ENCODE assay signal across 25 cellular contexts in genomic region chr1:153127296-153127695, GRCh38. TPM values are rescaled to one million over a fixed set of nuclear protein-coding genes. Genes with fewer than 3 reads are reported as not detected.
DNase-seq lines count a peak whose midpoint lies in the region; ATAC-seq, FAIRE-seq and TF ChIP-seq lines count a peak whose summit lies in the region.
"Had no signal": no experiment of that assay in that cellular context is flagged by ENCODE, and none has a peak within 500 bp of the region (broad histone marks: within the 10 kb centered on the region; RNA-seq: fewer than 3 reads in every experiment).

No MANE protein-coding gene starts in this region.

- H3K27me3 ChIP-seq in GM23338 (ENCODE audit: insufficient read depth) (no peaks in the 10 kb centered on the region), bronchial epithelial cell (ENCODE audit: control insufficient read depth, insufficient read depth, low read length) (no peaks in the 10 kb centered on the region), osteoblast (ENCODE audit: insufficient read depth, low read length) (no peaks in the 10 kb centered on the region)
- H3K27me3 ChIP-seq in naive thymus-derived CD4-positive, alpha-beta T cell (ENCODE audit: control insufficient read depth in 2 of 2, insufficient read depth in 2 of 2, low read length in 2 of 2): peaks cover 0 to 5% of the 10 kb centered on the region in 2 donors
- H3K27me3 ChIP-seq: BLaER1 treated with 17β-estradiol and CSF1 and Interleukin-3, amounts not matched to agents 10 nM and 100 nM had no signal

- H3F3A ChIP-seq in GM23338 (replicated peaks; ENCODE audit: low read depth): 0 out of 2 replicates have a peak, but pooled peaks cover 3% of the 10 kb centered on the region

- H3K4me3 Mint-ChIP-seq in GM23338: no peak overlapping the region
- H3K4me3 Mint-ChIP-seq in naive thymus-derived CD4-positive, alpha-beta T cell: no peak overlapping the region
- H3K4me3 Mint-ChIP-seq: CD4-positive, alpha-beta T cell; CD8-positive, alpha-beta memory T cell; H9 had no signal

- 0 out of 2 replicates have a peak, but pooled peaks cover 3% of the 10 kb centered on the region for H3K9me2 ChIP-seq in GM23338 (ENCODE audit: insufficient read depth)

- no peaks in the 10 kb centered on the region for H3K27me3 Mint-ChIP-seq in GM23338 (ENCODE audit: insufficient read depth, low read depth, poor library complexity)
- peaks cover 0 to 32% (median 26%) of the 10 kb centered on the region in 5 donors for H3K27me3 Mint-ChIP-seq in naive thymus-derived CD4-positive, alpha-beta T cell

- H3K4me2 ChIP-seq in GM23338 (no peak overlapping the region), osteoblast (ENCODE audit: insufficient read depth, low read length) (no peak overlapping the region)
- H3K4me2 ChIP-seq: A549 had no signal

- peaks cover 51% of the 10 kb centered on the region for H3K36me3 Mint-ChIP-seq in GM23338 (ENCODE audit: low read depth)
- peaks cover 0 to 14% (median 0%) of the 10 kb centered on the region in 5 donors for H3K36me3 Mint-ChIP-seq in naive thymus-derived CD4-positive, alpha-beta T cell
- H3K36me3 Mint-ChIP-seq: CD14-positive monocyte had no signal

- no peak for FAIRE-seq in bronchial epithelial cell (lab: Jason Lieb, UNC)
- FAIRE-seq: A549, D721Med, GM12878 had no signal

- TF ChIP-seq CTCF in GM23338 (conservative IDR thresholded peaks at IDR 0.05; ENCODE audit: low read depth in 2 of 2): no peak
- no peak for TF ChIP-seq CTCF in bronchial epithelial cell (IDR thresholded peaks at IDR 0.05; ENCODE audit: insufficient read depth, low read length, severe bottlenecking)
- no peak for TF ChIP-seq CTCF in osteoblast (IDR thresholded peaks at IDR 0.05; ENCODE audit: extremely low read depth, low read depth, low read length)

- H3K79me2 ChIP-seq in GM23338 (replicated peaks; ENCODE audit: insufficient read depth): no peaks in the 10 kb centered on the region
- H3K79me2 ChIP-seq in osteoblast (ENCODE audit: insufficient read depth, low read length): no peaks in the 10 kb centered on the region

- H3K36me3 ChIP-seq in GM23338 (ENCODE audit: insufficient read depth) (peaks cover 4% of the 10 kb centered on the region; the same call in 1 of the 2 replicates), bronchial epithelial cell (ENCODE audit: control insufficient read depth, insufficient read depth, low read length) (no peaks in the 10 kb centered on the region), osteoblast (ENCODE audit: insufficient read depth, low read length) (no peaks in the 10 kb centered on the region)
- H3K36me3 ChIP-seq in naive thymus-derived CD4-positive, alpha-beta T cell (ENCODE audit: control insufficient read depth in 2 of 3, insufficient read depth in 3 of 3, low read length in 3 of 3): no peaks in the 10 kb centered on the region
- H3K36me3 ChIP-seq: BE2C had no signal

- intact Hi-C loops in naive thymus-derived CD4-positive, alpha-beta T cell (cut with micrococcal nuclease): no loop called here

- H4K20me1 ChIP-seq in GM23338 (replicated peaks; ENCODE audit: insufficient read depth) (no peaks in the 10 kb centered on the region), osteoblast (ENCODE audit: insufficient read depth, low read length) (no peaks in the 10 kb centered on the region)
- H4K20me1 ChIP-seq: BLaER1 treated with 17β-estradiol and CSF1 and Interleukin-3, amounts not matched to agents 10 nM and 100 nM had no signal

- no peak for DNase-seq in GM23338 (ENCODE audit: low spot score)
- peak; percentile 55 for DNase-seq in bronchial epithelial cell (ENCODE audit: low read depth)
- no peak for DNase-seq in epithelial cell of prostate (ENCODE audit: low read depth, low spot score)
- DNase-seq in osteoblast (ENCODE audit: insufficient read length, low spot score, missing footprints): peak; percentile 13
- DNase-seq in T-helper 9 cell: no peak
- no peak for DNase-seq in NCI-H2227 treated with DMSO at 0.1 percent for 48 hours (lab: John Stamatoyannopoulos, UW)
- no peak for DNase-seq in naive thymus-derived CD4-positive, alpha-beta T cell
- DNase-seq: 8988T; ACHN; AML-193; BE2C; CD4-positive, alpha-beta T cell; CD8-positive, alpha-beta memory T cell; DMS 273 treated with DMSO at 0.1 percent for 48 hours; DMS79; EL; GDM1; H9 had no signal

- POLR2A ChIA-PET in naive thymus-derived CD4-positive, alpha-beta T cell (lab: Charles Lee): no interaction called here

- H3K27ac ChIP-seq in GM23338 (ENCODE audit: low read depth) (no peak overlapping the region), epithelial cell of prostate (peak overlapping the region; percentile 23), osteoblast (ENCODE audit: low read depth, low read length) (no peak overlapping the region)
- no peak overlapping the region for H3K27ac ChIP-seq in naive thymus-derived CD4-positive, alpha-beta T cell (ENCODE audit: low read depth, low read length)
- H3K27ac ChIP-seq: A549; BLaER1 treated with 17β-estradiol and CSF1 and Interleukin-3, amounts not matched to agents 10 nM and 100 nM had no signal

- peak overlapping the region; percentile 5; the same call in 1 of the 2 replicates for H2AFZ ChIP-seq in GM23338
- no peak overlapping the region for H2AFZ ChIP-seq in osteoblast (ENCODE audit: low read length)

- H3K4me3 ChIP-seq in GM23338 (no peak overlapping the region), bronchial epithelial cell (ENCODE audit: low read depth, low read length) (no peak overlapping the region), osteoblast (ENCODE audit: insufficient read depth, low read length) (no peak overlapping the region)
- H3K4me3 ChIP-seq in naive thymus-derived CD4-positive, alpha-beta T cell (ENCODE audit: low read length): no peak overlapping the region
- H3K4me3 ChIP-seq: A549; BLaER1 treated with 17β-estradiol and CSF1 and Interleukin-3, amounts not matched to agents 10 nM and 100 nM; GM12878 had no signal

- H3K4me1 ChIP-seq in GM23338 (ENCODE audit: insufficient read depth) (peaks cover 20% of the 10 kb centered on the region; the same call in 1 of the 2 replicates), osteoblast (ENCODE audit: insufficient read depth, low read length) (no peaks in the 10 kb centered on the region)
- H3K4me1 ChIP-seq in naive thymus-derived CD4-positive, alpha-beta T cell (ENCODE audit: control insufficient read depth in 2 of 2, insufficient read depth in 2 of 2, low read length in 2 of 2): no peaks in the 10 kb centered on the region
- H3K4me1 ChIP-seq: A549, BE2C had no signal

- no peak for ATAC-seq in GM23338
- no peak for ATAC-seq in naive thymus-derived CD4-positive, alpha-beta T cell
- ATAC-seq: A549, GM12878, HCT116 had no signal

- H3K9me3 Mint-ChIP-seq in GM23338: peaks cover 44% of the 10 kb centered on the region
- peaks cover 0 to 46% (median 17%) of the 10 kb centered on the region in 11 donors for H3K9me3 Mint-ChIP-seq in naive thymus-derived CD4-positive, alpha-beta T cell

- H3K27ac Mint-ChIP-seq in GM23338: no peak overlapping the region
- H3K27ac Mint-ChIP-seq in naive thymus-derived CD4-positive, alpha-beta T cell: no peak overlapping the region
- H3K27ac Mint-ChIP-seq: CD14-positive monocyte; CD4-positive, alpha-beta T cell; CD8-positive, alpha-beta memory T cell; H9 had no signal

- CTCF ChIA-PET in naive thymus-derived CD4-positive, alpha-beta T cell (lab: Charles Lee): no interaction called here

- H3K4me1 Mint-ChIP-seq in GM23338: peaks cover 46% of the 10 kb centered on the region
- no peaks in the 10 kb centered on the region for H3K4me1 Mint-ChIP-seq in naive thymus-derived CD4-positive, alpha-beta T cell
- H3K4me1 Mint-ChIP-seq: CD14-positive monocyte; CD8-positive, alpha-beta memory T cell had no signal

- no peaks in the 10 kb centered on the region for H3K9me3 ChIP-seq in osteoblast (ENCODE audit: low read depth, low read length)
- peaks cover 0 to 12% (median 0%) of the 10 kb centered on the region in 3 experiments for H3K9me3 ChIP-seq in naive thymus-derived CD4-positive, alpha-beta T cell (ENCODE audit: control insufficient read depth in 2 of 3, low read length in 3 of 3)
- H3K9me3 ChIP-seq: A549, BE2C had no signal

TF ChIP-seq in GM23338, 12 proteins besides CTCF, POLR2A, EP300 and RAD21 (continues in another document):
- TF ChIP-seq ETS1 (IDR thresholded peaks at IDR 0.05): no peak

RNA-seq across cellular contexts. Expression of gene SPRR2F, which starts 14.0 kb away (rescaled TPM):
- total RNA-seq in GM23338 (2014; rRNA removed; shearing (Covaris generic)): not detected in 2 replicates
- 0.44 and 0.57 TPM in 2 replicates for polyA plus RNA-seq in GM23338 (2016; fragmentation: Nextera tagmentation; extraction: Ambion mirVana)
- not detected in 2 replicates for total RNA-seq in bronchial epithelial cell
- not detected in 2 replicates for total RNA-seq in osteoblast
- total RNA-seq in naive thymus-derived CD4-positive, alpha-beta T cell: not detected
- polyA plus RNA-seq in naive thymus-derived CD4-positive, alpha-beta T cell: not detected
- total RNA-seq: CD4-positive, alpha-beta T cell; CD8-positive, alpha-beta memory T cell; GM12878; H4; H9 had no signal
- polyA plus RNA-seq: A549; CD14-positive monocyte; CD8-positive, alpha-beta memory T cell had no signal

RNA-seq across cellular contexts. Expression of gene SPRR2G, which starts 23.4 kb away (rescaled TPM):
- not detected in 2 replicates for total RNA-seq in GM23338 (2014; rRNA removed; shearing (Covaris generic))
- not detected in 2 replicates for polyA plus RNA-seq in GM23338 (2016; fragmentation: Nextera tagmentation; extraction: Ambion mirVana)
- total RNA-seq in bronchial epithelial cell (not detected in 2 replicates), osteoblast (not detected in 2 replicates)
- not detected for total RNA-seq in naive thymus-derived CD4-positive, alpha-beta T cell
- not detected for polyA plus RNA-seq in naive thymus-derived CD4-positive, alpha-beta T cell
- total RNA-seq: CD4-positive, alpha-beta T cell; CD8-positive, alpha-beta memory T cell; GM12878; H4; H9 had no signal
- polyA plus RNA-seq: A549; CD14-positive monocyte; CD8-positive, alpha-beta memory T cell had no signal

RNA-seq across cellular contexts. Expression of gene SPRR2E, which starts 33.0 kb away (rescaled TPM):
- not detected in 2 replicates for total RNA-seq in GM23338 (2014; rRNA removed; shearing (Covaris generic))
- polyA plus RNA-seq in GM23338 (2016; fragmentation: Nextera tagmentation; extraction: Ambion mirVana): not detected in 2 replicates
- total RNA-seq in bronchial epithelial cell: 0.26 and 3.7 TPM in 2 replicates
- total RNA-seq in osteoblast: not detected in 2 replicates
- not detected for total RNA-seq in naive thymus-derived CD4-positive, alpha-beta T cell
- polyA plus RNA-seq in naive thymus-derived CD4-positive, alpha-beta T cell: not detected
- total RNA-seq: CD4-positive, alpha-beta T cell; CD8-positive, alpha-beta memory T cell; GM12878; H4; H9 had no signal
- polyA plus RNA-seq: A549; CD14-positive monocyte; CD8-positive, alpha-beta memory T cell; GM12878 had no signal

RNA-seq across cellular contexts. Expression of gene SPRR2B, which starts 55.9 kb away (rescaled TPM):
- total RNA-seq in GM23338 (2014; rRNA removed; shearing (Covaris generic)): not detected in 2 replicates
- polyA plus RNA-seq in GM23338 (2016; fragmentation: Nextera tagmentation; extraction: Ambion mirVana): not detected in 2 replicates
- not detected in 2 replicates for total RNA-seq in bronchial epithelial cell
- total RNA-seq in osteoblast: not detected in 2 replicates
- total RNA-seq in naive thymus-derived CD4-positive, alpha-beta T cell: not detected
- not detected for polyA plus RNA-seq in naive thymus-derived CD4-positive, alpha-beta T cell
- total RNA-seq: CD4-positive, alpha-beta T cell; CD8-positive, alpha-beta memory T cell; GM12878; H4; H9 had no signal
- polyA plus RNA-seq: A549; CD14-positive monocyte; CD8-positive, alpha-beta memory T cell; GM12878 had no signal

Comparison
In these comparisons a context has a peak if more than half of its experiments do, and no peak if none do; other contexts are left out.
1. DNase-seq: peak in bronchial epithelial cell (single experiment) and osteoblast (single experiment); none in GM23338 (single experiment), epithelial cell of prostate (single experiment), T-helper 9 cell (single experiment), NCI-H2227 treated with DMSO at 0.1 percent for 48 hours (single experiment) and naive thymus-derived CD4-positive, alpha-beta T cell (0 of 9).